In genomic region chr2:46963210-46963609, GRCh38 we compare ENCODE assay signal across 26 cellular contexts.
DNase-seq lines count a peak whose midpoint lies in the region; ATAC-seq and TF ChIP-seq lines count a peak whose summit lies in the region.
"Had no signal": no experiment of that assay in that cellular context is flagged by ENCODE, and none has a peak within 500 bp of the region (broad histone marks: within the 10 kb centered on the region; RNA-seq: fewer than 3 reads in every experiment).

No MANE protein-coding gene starts in this region.

- DNase-seq in DND-41 (no peak), caudate nucleus (lab: John Stamatoyannopoulos, UW) (no peak), NCI-H2196 (lab: John Stamatoyannopoulos, UW; ENCODE audit: unreplicated experiment) (no peak), HUDEP-2 (lab: John Stamatoyannopoulos, UW; ENCODE audit: unreplicated experiment in 76 of 76) (no peak), cerebellar cortex (ENCODE audit: low spot score) (no peak), T-helper 9 cell (no peak)
- DNase-seq in stimulated activated effector memory CD8-positive, alpha-beta T cell treated with anti-CD3 and anti-CD28 coated beads, Interleukin-12 subunit alpha, Interleukin-12 subunit beta, amount 100 ng/mL, for 72 hours (ENCODE audit: low spot score in 2 of 2): no peak
- DNase-seq: activated CD4-positive, CD25-positive, alpha-beta regulatory T cell; activated CD8-positive, alpha-beta T cell treated with anti-CD3 and anti-CD28 coated beads, Interleukin-2, amount 10 ng/mL, durations not matched to agents 7 days and 5 days; activated gamma-delta T cell; brain microvascular endothelial cell; colonic mucosa; hypothalamus; left ventricle myocardium inferior; MG63; midbrain; naive thymus-derived CD8-positive, alpha-beta T cell; NCI-H1417; NCI-H2081 treated with DMSO at 0.1 percent for 48 hours; NCI-H82; T1000 had no signal

- no peak overlapping the region for H3K9ac ChIP-seq in BLaER1
- no peak overlapping the region for H3K9ac ChIP-seq in DND-41 (ENCODE audit: low read depth, low read length)

- no peak for ATAC-seq in DND-41 (ENCODE audit: insufficient read depth, low read depth)
- no peak for ATAC-seq in stimulated activated effector memory CD8-positive, alpha-beta T cell treated with anti-CD3 and anti-CD28 coated beads, Interleukin-12 subunit alpha, Interleukin-12 subunit beta, amount 100 ng/mL, for 72 hours
- ATAC-seq: activated CD8-positive, alpha-beta T cell treated with anti-CD3 and anti-CD28 coated beads, Interleukin-2, amount 10 ng/mL, durations not matched to agents 7 days and 5 days; gastroesophageal sphincter; GM12878; HCT116; naive thymus-derived CD8-positive, alpha-beta T cell; Right ventricle myocardium inferior had no signal

- no peaks in the 10 kb centered on the region for H3K9me3 Mint-ChIP-seq in stimulated activated effector memory CD8-positive, alpha-beta T cell treated with anti-CD3 and anti-CD28 coated beads, Interleukin-12 subunit alpha, Interleukin-12 subunit beta, amount 100 ng/mL, for 72 hours
- H3K9me3 Mint-ChIP-seq: naive thymus-derived CD8-positive, alpha-beta T cell had no signal

- H3K4me1 ChIP-seq in BLaER1: peaks cover 68% of the 10 kb centered on the region
- no peaks in the 10 kb centered on the region for H3K4me1 ChIP-seq in DND-41 (ENCODE audit: insufficient read depth, low read length)

- H3K27ac ChIP-seq in BLaER1 (peak overlapping the region; percentile 39; the same call in 1 of the 2 replicates), DND-41 (ENCODE audit: low read length) (peak overlapping the region; percentile 41; the same call in 1 of the 2 replicates), caudate nucleus (ENCODE audit: low read depth, low read length) (peak overlapping the region; percentile 36)
- H3K27ac ChIP-seq: brain microvascular endothelial cell, colonic mucosa, left ventricle myocardium inferior had no signal

- H3K4me3 Mint-ChIP-seq in stimulated activated effector memory CD8-positive, alpha-beta T cell treated with anti-CD3 and anti-CD28 coated beads, Interleukin-12 subunit alpha, Interleukin-12 subunit beta, amount 100 ng/mL, for 72 hours: no peak overlapping the region
- H3K4me3 Mint-ChIP-seq: activated CD8-positive, alpha-beta T cell treated with anti-CD3 and anti-CD28 coated beads, Interleukin-2, amount 10 ng/mL, durations not matched to agents 7 days and 5 days; naive thymus-derived CD8-positive, alpha-beta T cell had no signal

- no peak overlapping the region for H3K4me3 ChIP-seq in BLaER1
- H3K4me3 ChIP-seq in DND-41 (ENCODE audit: low read depth in 1 of 2, low read length in 2 of 2): no peak overlapping the region
- H3K4me3 ChIP-seq: colonic mucosa, gastroesophageal sphincter, GM12878, left ventricle myocardium inferior, MG63 had no signal

- H3K4me1 Mint-ChIP-seq in stimulated activated effector memory CD8-positive, alpha-beta T cell treated with anti-CD3 and anti-CD28 coated beads, Interleukin-12 subunit alpha, Interleukin-12 subunit beta, amount 100 ng/mL, for 72 hours: peaks cover 33% of the 10 kb centered on the region

- no peak for TF ChIP-seq CTCF in DND-41 (IDR thresholded peaks at IDR 0.05; ENCODE audit: borderline replicate concordance, extremely low read depth, low read length, poor library complexity, severe bottlenecking)

- H3K27me3 ChIP-seq in BLaER1: no peaks in the 10 kb centered on the region
- no peaks in the 10 kb centered on the region for H3K27me3 ChIP-seq in DND-41 (ENCODE audit: insufficient read depth, low read length, poor library complexity)
- H3K27me3 ChIP-seq: brain microvascular endothelial cell, colonic mucosa, gastroesophageal sphincter, MG63 had no signal

- H3K36me3 Mint-ChIP-seq in stimulated activated effector memory CD8-positive, alpha-beta T cell treated with anti-CD3 and anti-CD28 coated beads, Interleukin-12 subunit alpha, Interleukin-12 subunit beta, amount 100 ng/mL, for 72 hours: peaks cover 67% of the 10 kb centered on the region

- peaks cover 71% of the 10 kb centered on the region for H3K79me2 ChIP-seq in DND-41 (ENCODE audit: insufficient read depth, low read length)

- H3K36me3 ChIP-seq in BLaER1: peaks cover 100% of the 10 kb centered on the region
- H3K36me3 ChIP-seq in DND-41 (ENCODE audit: insufficient read depth, low read length): peaks cover 70% of the 10 kb centered on the region
- H3K36me3 ChIP-seq: colonic mucosa had no signal

- H3K9me3 ChIP-seq in BLaER1 (no peaks in the 10 kb centered on the region), DND-41 (ENCODE audit: insufficient read depth, low read length, severe bottlenecking) (no peaks in the 10 kb centered on the region)
- H3K9me3 ChIP-seq: colonic mucosa, gastroesophageal sphincter, left ventricle myocardium inferior, MG63 had no signal

- H3K4me2 ChIP-seq in BLaER1 (no peak overlapping the region), DND-41 (ENCODE audit: insufficient read depth, low read length) (no peak overlapping the region)

- peak overlapping the region; percentile 91 for H3K27ac Mint-ChIP-seq in stimulated activated effector memory CD8-positive, alpha-beta T cell treated with anti-CD3 and anti-CD28 coated beads, Interleukin-12 subunit alpha, Interleukin-12 subunit beta, amount 100 ng/mL, for 72 hours
- H3K27ac Mint-ChIP-seq: activated CD8-positive, alpha-beta T cell treated with anti-CD3 and anti-CD28 coated beads, Interleukin-2, amount 10 ng/mL, durations not matched to agents 7 days and 5 days had no signal

- H4K20me1 ChIP-seq in BLaER1: peaks cover 100% of the 10 kb centered on the region
- peaks cover 44% of the 10 kb centered on the region for H4K20me1 ChIP-seq in DND-41 (ENCODE audit: insufficient read depth, low read length)

- no peak overlapping the region for H2AFZ ChIP-seq in DND-41 (ENCODE audit: low read depth, low read length)
